In genomic region chr22:20026996-20027601, GRCh38 we compare ENCODE assay signal across 14 cellular contexts.
"Had no signal": no experiment of that assay in that cellular context is flagged by ENCODE, and none has a peak within 500 bp of the region (broad histone marks: within the 10 kb centered on the region; RNA-seq: fewer than 3 reads in every experiment).

No MANE protein-coding gene starts in this region.

- ATAC-seq: activated CD4-positive, CD25-positive, alpha-beta regulatory T cell treated with anti-CD3 and anti-CD28 coated beads, Interleukin-2, amount 50 U/mL, for 24 hours; activated T-helper 17 cell treated with anti-CD3 and anti-CD28 coated beads, Interleukin-2, amount 50 U/mL, for 72 hours; gastroesophageal sphincter; right cardiac atrium had no signal

- H3K36me3 Mint-ChIP-seq: natural killer cell, type B pancreatic cell had no signal

- H3K9me3 Mint-ChIP-seq: activated T-helper 17 cell treated with anti-CD3 and anti-CD28 coated beads, Interleukin-2, amount 50 U/mL, for 72 hours; natural killer cell; stimulated activated naive CD8-positive, alpha-beta T cell treated with anti-CD3 and anti-CD28 coated beads, Interleukin-15, Interleukin-2, amounts not matched to agents 100 ng/mL and 50 ng/mL, for 24 hours; type B pancreatic cell had no signal

- H3K27me3 ChIP-seq: ascending aorta, breast epithelium, dorsolateral prefrontal cortex, gastroesophageal sphincter had no signal

- H3K27ac Mint-ChIP-seq: activated T-helper 17 cell treated with anti-CD3 and anti-CD28 coated beads, Interleukin-2, amount 50 U/mL, for 72 hours; stimulated activated naive CD8-positive, alpha-beta T cell treated with anti-CD3 and anti-CD28 coated beads, Interleukin-15, Interleukin-2, amounts not matched to agents 100 ng/mL and 50 ng/mL, for 24 hours; type B pancreatic cell had no signal

- H3K4me3 ChIP-seq: ascending aorta, breast epithelium, dorsolateral prefrontal cortex, gastroesophageal sphincter, skin epidermis had no signal

- H3K4me3 Mint-ChIP-seq: activated T-helper 17 cell treated with anti-CD3 and anti-CD28 coated beads, Interleukin-2, amount 50 U/mL, for 72 hours; natural killer cell; stimulated activated naive CD8-positive, alpha-beta T cell treated with anti-CD3 and anti-CD28 coated beads, Interleukin-15, Interleukin-2, amounts not matched to agents 100 ng/mL and 50 ng/mL, for 24 hours; type B pancreatic cell had no signal

- H3K27ac ChIP-seq: ascending aorta, breast epithelium, gastroesophageal sphincter, skin epidermis had no signal

- H3K36me3 ChIP-seq: breast epithelium had no signal

- H3K27me3 Mint-ChIP-seq: activated T-helper 17 cell treated with anti-CD3 and anti-CD28 coated beads, Interleukin-2, amount 50 U/mL, for 72 hours; stimulated activated naive CD8-positive, alpha-beta T cell treated with anti-CD3 and anti-CD28 coated beads, Interleukin-15, Interleukin-2, amounts not matched to agents 100 ng/mL and 50 ng/mL, for 24 hours; type B pancreatic cell had no signal

- H3K9me3 ChIP-seq: ascending aorta, breast epithelium, gastroesophageal sphincter had no signal

- DNase-seq: activated naive CD4-positive, alpha-beta T cell treated with Interleukin-2 at 50 U/mL for 16 hours; mesendoderm; natural killer cell; T1000 had no signal
